ENCODE assay signal across 22 cellular contexts in genomic region chr19:19966862-19967261, GRCh38.
DNase-seq lines count a peak whose midpoint lies in the region; TF ChIP-seq lines count a peak whose summit lies in the region.
"Had no signal": no experiment of that assay in that cellular context is flagged by ENCODE, and none has a peak within 500 bp of the region (broad histone marks: within the 10 kb centered on the region; RNA-seq: fewer than 3 reads in every experiment).

No MANE protein-coding gene starts in this region.

- H3K4me1 Mint-ChIP-seq in endothelial cell (ENCODE audit: unreplicated experiment) (no peaks in the 10 kb centered on the region), osteocyte (ENCODE audit: unreplicated experiment) (no peaks in the 10 kb centered on the region)
- H3K4me1 Mint-ChIP-seq: IgD-negative memory B cell had no signal

- peak overlapping the region; percentile 40 for H3K4me3 Mint-ChIP-seq in endothelial cell (ENCODE audit: unreplicated experiment)
- H3K4me3 Mint-ChIP-seq in osteocyte (ENCODE audit: unreplicated experiment), result no peak overlapping the region
- H3K4me3 Mint-ChIP-seq: CD8-positive, alpha-beta T cell; H9; T-helper 1 cell treated with Interleukin-12 subunit alpha and Interleukin-12 subunit beta and Interleukin-4 antibody, amounts not matched to agents 30 μg/mL and 1 μg/mL, for 36 hours had no signal

- H3K27ac Mint-ChIP-seq in endothelial cell (ENCODE audit: unreplicated experiment) (no peak overlapping the region), osteocyte (ENCODE audit: unreplicated experiment) (no peak overlapping the region)
- H3K27ac Mint-ChIP-seq: CD8-positive, alpha-beta T cell; H9; IgD-negative memory B cell; T-helper 1 cell treated with Interleukin-12 subunit alpha and Interleukin-12 subunit beta and Interleukin-4 antibody, amounts not matched to agents 30 μg/mL and 1 μg/mL, for 36 hours had no signal

- TF ChIP-seq CTCF in HL-60 (IDR thresholded peaks at IDR 0.05; ENCODE audit: insufficient read depth, low read length) (no peak), endothelial cell (IDR thresholded peaks at IDR 0.05; ENCODE audit: unreplicated experiment) (no peak), osteocyte (IDR thresholded peaks at IDR 0.05) (no peak)

- H3K36me3 Mint-ChIP-seq in endothelial cell (ENCODE audit: low read depth, unreplicated experiment), result peaks cover 21% of the 10 kb centered on the region
- H3K36me3 Mint-ChIP-seq in osteocyte (ENCODE audit: unreplicated experiment), result peaks cover 2% of the 10 kb centered on the region
- H3K36me3 Mint-ChIP-seq: CD8-positive, alpha-beta T cell had no signal

- no peaks in the 10 kb centered on the region for H3K27me3 ChIP-seq in HL-60 (ENCODE audit: insufficient read depth, poor library complexity, severe bottlenecking)
- H3K27me3 ChIP-seq: Peyer's patch, SJSA1 had no signal

- peaks cover 29% of the 10 kb centered on the region for H3K9me3 Mint-ChIP-seq in endothelial cell (ENCODE audit: unreplicated experiment)
- H3K9me3 Mint-ChIP-seq in osteocyte (ENCODE audit: unreplicated experiment), result peaks cover 54% of the 10 kb centered on the region

- no peak overlapping the region for H3K4me3 ChIP-seq in HL-60 (replicated peaks; ENCODE audit: insufficient read depth, low read length)
- H3K4me3 ChIP-seq: Peyer's patch, SJSA1 had no signal

- H3K27ac ChIP-seq in HL-60 (replicated peaks), result peak overlapping the region; percentile 81
- H3K27ac ChIP-seq: Peyer's patch, SJSA1 had no signal

- H3K27me3 Mint-ChIP-seq in endothelial cell (ENCODE audit: unreplicated experiment), result peaks cover 10% of the 10 kb centered on the region
- H3K27me3 Mint-ChIP-seq in osteocyte (ENCODE audit: unreplicated experiment), result no peaks in the 10 kb centered on the region
- H3K27me3 Mint-ChIP-seq: IgD-negative memory B cell had no signal

- DNase-seq in HL-60 (ENCODE audit: low read depth in 1 of 2, low spot score in 1 of 2), result no peak
- DNase-seq in OCI-M1 (lab: John Stamatoyannopoulos, UW), result peak; percentile 16
- no peak for DNase-seq in endothelial cell (ENCODE audit: low spot score)
- DNase-seq in osteocyte (ENCODE audit: extremely low spot score, unreplicated experiment), result peak; percentile 42
- no peak for DNase-seq in activated CD8-positive, alpha-beta memory T cell treated with anti-CD3 and anti-CD28 coated beads, Interleukin-2, amount 50 U/mL, for 48 hours
- DNase-seq in SW 1271 (lab: John Stamatoyannopoulos, UW), result no peak
- no peak for DNase-seq in middle frontal gyrus (ENCODE audit: extremely low spot score, low spot score)
- DNase-seq: C1 segment of cervical spinal cord; CD8-positive, alpha-beta T cell; EL; GF-D8; H9; NCI-H1417; NCI-H187 treated with DMSO at 0.1 percent for 48 hours; NCI-H2227 treated with DMSO at 0.1 percent for 48 hours; NCI-H510A; NCI-H774; NK-92 treated with Interleukin-12 subunit alpha and Interleukin-12 subunit beta, amount 100 ng/mL, for 24 hours; Peyer's patch had no signal

Comparison
In these comparisons a context has a peak if more than half of its experiments do, and no peak if none do; other contexts are left out.
1. DNase-seq: peak in OCI-M1 (single experiment) and osteocyte (single experiment); none in HL-60 (0 of 2), endothelial cell (single experiment), activated CD8-positive, alpha-beta memory T cell treated with anti-CD3 and anti-CD28 coated beads, Interleukin-2, amount 50 U/mL, for 48 hours (single experiment), SW 1271 (0 of 2) and middle frontal gyrus (single experiment).